In genomic region chr14:61553730-61554641, GRCh38 we compare ENCODE assay signal across 1 cellular context.
TF ChIP-seq lines count a peak whose summit lies in the region.

No MANE protein-coding gene starts in this region.

TF ChIP-seq in HepG2, 621 proteins besides CTCF, POLR2A, EP300 and RAD21 (continued from another document and continues in another):
- peak; percentile 93 for TF ChIP-seq ZNF503 (CRISPR knock-in tag; IDR thresholded peaks at IDR 0.05)
- TF ChIP-seq THYN1 (CRISPR knock-in tag; IDR thresholded peaks at IDR 0.05; ENCODE audit: borderline replicate concordance, low read depth), result no peak
- peak; percentile 63 for TF ChIP-seq ZEB1 (IDR thresholded peaks at IDR 0.05; ENCODE audit: insufficient replicate concordance, low read depth)
- no peak for TF ChIP-seq ZNF839 (CRISPR knock-in tag; IDR thresholded peaks at IDR 0.05; ENCODE audit: borderline replicate concordance)
- TF ChIP-seq ZNF607 (CRISPR knock-in tag; IDR thresholded peaks at IDR 0.05; ENCODE audit: borderline replicate concordance), result no peak
- TF ChIP-seq JUNB (CRISPR knock-in tag; IDR thresholded peaks at IDR 0.05; ENCODE audit: borderline replicate concordance), result peak; percentile 82; the same call in 1 of the 2 replicates
- peak; percentile 98 for TF ChIP-seq HDAC2 (CRISPR knock-in tag; IDR thresholded peaks at IDR 0.05)
- TF ChIP-seq AKAP8 (CRISPR knock-in tag; IDR thresholded peaks at IDR 0.05), result 0 out of 2 replicates have a peak, but pooled peaks have one; percentile 48
- TF ChIP-seq MBNL3 (CRISPR knock-in tag; conservative IDR thresholded peaks at IDR 0.05), result no peak
- peak; percentile 43; the same call in 1 of the 2 replicates for TF ChIP-seq ARID4A (CRISPR knock-in tag; IDR thresholded peaks at IDR 0.05; ENCODE audit: borderline replicate concordance)
- TF ChIP-seq NFIC (IDR thresholded peaks at IDR 0.05; ENCODE audit: low read length), result peak; percentile 93
- no peak; the same call in 1 of the 2 replicates for TF ChIP-seq ZNF772 (CRISPR knock-in tag; IDR thresholded peaks at IDR 0.05)
- TF ChIP-seq HDAC6 (IDR thresholded peaks at IDR 0.05; ENCODE audit: low read depth, low read length), result no peak
- TF ChIP-seq ARNTL (CRISPR knock-in tag; IDR thresholded peaks at IDR 0.05), result peak; percentile 76
- TF ChIP-seq ZNF747 (CRISPR knock-in tag; IDR thresholded peaks at IDR 0.05; ENCODE audit: borderline replicate concordance), result no peak
- no peak for TF ChIP-seq HNRNPLL (IDR thresholded peaks at IDR 0.05; ENCODE audit: low read depth, low read length, poor library complexity, severe bottlenecking)
- 0 out of 2 replicates have a peak, but pooled peaks have one; percentile 51 for TF ChIP-seq ZFP1 (CRISPR knock-in tag; IDR thresholded peaks at IDR 0.05)
- TF ChIP-seq ZNF576 (CRISPR knock-in tag; IDR thresholded peaks at IDR 0.05), result no peak
- TF ChIP-seq ZNF24 (IDR thresholded peaks at IDR 0.05), result 0 out of 2 replicates have a peak, but pooled peaks have one; percentile 43
- TF ChIP-seq SIX4 (CRISPR knock-in tag; IDR thresholded peaks at IDR 0.05), result peak; percentile 97
- TF ChIP-seq RORA (CRISPR knock-in tag; IDR thresholded peaks at IDR 0.05), result peak; percentile 59; the same call in 1 of the 2 replicates
- TF ChIP-seq TMF1 (CRISPR knock-in tag; IDR thresholded peaks at IDR 0.05; ENCODE audit: low read depth), result 0 out of 2 replicates have a peak, but pooled peaks have one; percentile 59
- no peak for TF ChIP-seq MTF2 (CRISPR knock-in tag; IDR thresholded peaks at IDR 0.05; ENCODE audit: borderline replicate concordance)
- TF ChIP-seq ZNF784 (CRISPR knock-in tag; IDR thresholded peaks at IDR 0.05; ENCODE audit: borderline replicate concordance), result peak; percentile 65; the same call in 1 of the 2 replicates
- peak; percentile 95 for TF ChIP-seq ATF3 (CRISPR knock-in tag; IDR thresholded peaks at IDR 0.05)
- TF ChIP-seq SNAPC2 (CRISPR knock-in tag; IDR thresholded peaks at IDR 0.05), result peak; percentile 87; the same call in 1 of the 2 replicates
- TF ChIP-seq HINFP (CRISPR knock-in tag; IDR thresholded peaks at IDR 0.05; ENCODE audit: low read depth), result no peak
- peak; percentile 82 for TF ChIP-seq ZNF331 (CRISPR knock-in tag; IDR thresholded peaks at IDR 0.05)
- no peak for TF ChIP-seq NR3C1 (CRISPR knock-in tag; IDR thresholded peaks at IDR 0.05)
- no peak for TF ChIP-seq ZNF800 (CRISPR knock-in tag; IDR thresholded peaks at IDR 0.05)
- peak; percentile 93 for TF ChIP-seq SMYD3 (CRISPR knock-in tag; IDR thresholded peaks at IDR 0.05)
- TF ChIP-seq ZNF557 (CRISPR knock-in tag; IDR thresholded peaks at IDR 0.05), result no peak
- no peak for TF ChIP-seq LRRFIP1 (CRISPR knock-in tag; conservative IDR thresholded peaks at IDR 0.05)
- TF ChIP-seq ZSCAN22 (CRISPR knock-in tag; IDR thresholded peaks at IDR 0.05), result no peak
- peak; percentile 69; the same call in 1 of the 2 replicates for TF ChIP-seq NR2C2 (CRISPR knock-in tag; IDR thresholded peaks at IDR 0.05; ENCODE audit: borderline replicate concordance)
- TF ChIP-seq ZNF687 (CRISPR knock-in tag; IDR thresholded peaks at IDR 0.05), result no peak; the same call in none of the 2 replicates
- TF ChIP-seq HNRNPK (IDR thresholded peaks at IDR 0.05; ENCODE audit: low read depth, low read length, poor library complexity, severe bottlenecking), result no peak
- 0 out of 2 replicates have a peak, but pooled peaks have one; percentile 23 for TF ChIP-seq ZNF572 (CRISPR knock-in tag; IDR thresholded peaks at IDR 0.05)
- TF ChIP-seq MEIS2 (CRISPR knock-in tag; IDR thresholded peaks at IDR 0.05), result peak; percentile 94
- no peak for TF ChIP-seq EZH2 (conservative IDR thresholded peaks at IDR 0.05; ENCODE audit: low read depth, low read length)
